Comparison of ENCODE assay signal across 26 cellular contexts in genomic region chr13:110372676-110373075, GRCh38.
DNase-seq lines count a peak whose midpoint lies in the region; ATAC-seq and TF ChIP-seq lines count a peak whose summit lies in the region.
"Had no signal": no experiment of that assay in that cellular context is flagged by ENCODE, and none has a peak within 500 bp of the region (broad histone marks: within the 10 kb centered on the region; RNA-seq: fewer than 3 reads in every experiment).

No MANE protein-coding gene starts in this region.

- H3K27me3 ChIP-seq in right atrium auricular region: no peaks in the 10 kb centered on the region
- no peaks in the 10 kb centered on the region for H3K27me3 ChIP-seq in right cardiac atrium (ENCODE audit: control insufficient read depth, insufficient read depth)
- no peaks in the 10 kb centered on the region for H3K27me3 ChIP-seq in sigmoid colon
- H3K27me3 ChIP-seq: cardiac muscle cell, upper lobe of left lung had no signal

- H3K4me3 ChIP-seq in right atrium auricular region (no peak overlapping the region), right cardiac atrium (ENCODE audit: low read length) (no peak overlapping the region), epithelial cell of proximal tubule (ENCODE audit: low read depth, low read length) (peak overlapping the region; percentile 7), sigmoid colon (no peak overlapping the region)
- H3K4me3 ChIP-seq: cardiac muscle cell, dorsolateral prefrontal cortex, mucosa of descending colon, upper lobe of left lung had no signal

- H3K9me3 ChIP-seq in right atrium auricular region (no peaks in the 10 kb centered on the region), right cardiac atrium (ENCODE audit: control insufficient read depth, low read length) (no peaks in the 10 kb centered on the region), sigmoid colon (no peaks in the 10 kb centered on the region)
- H3K9me3 ChIP-seq: mucosa of descending colon, upper lobe of left lung had no signal

- peaks cover 0 to 74% of the 10 kb centered on the region in 2 donors for H3K4me1 ChIP-seq in right atrium auricular region
- peaks cover 24% of the 10 kb centered on the region for H3K4me1 ChIP-seq in right cardiac atrium (ENCODE audit: control insufficient read depth, insufficient read depth, low read length)
- H3K4me1 ChIP-seq in sigmoid colon: peaks cover 0 to 79% (median 73%) of the 10 kb centered on the region in 4 donors

- intact Hi-C loops in right cardiac atrium (cut with DNase I): no loop called here
- intact Hi-C loops in sigmoid colon (cut with DNase I): no loop called here

- no peak for TF ChIP-seq CTCF in right atrium auricular region (IDR thresholded peaks at IDR 0.05)
- no peak for TF ChIP-seq CTCF in epithelial cell of proximal tubule (conservative IDR thresholded peaks at IDR 0.05; ENCODE audit: low read depth, low read length)
- TF ChIP-seq CTCF in sigmoid colon (IDR thresholded peaks at IDR 0.05): no peak

- TF ChIP-seq EP300 in sigmoid colon (IDR thresholded peaks at IDR 0.05): no peak

- no peak for TF ChIP-seq POLR2A in sigmoid colon (IDR thresholded peaks at IDR 0.05)

- DNase-seq in right atrium auricular region (ENCODE audit: low spot score): no peak
- DNase-seq in right cardiac atrium: no peak
- DNase-seq in epithelial cell of proximal tubule (ENCODE audit: low read depth): no peak
- DNase-seq in sigmoid colon: no peak
- no peak for DNase-seq in NCI-H526 (lab: John Stamatoyannopoulos, UW)
- no peak for DNase-seq in SHP77 (lab: John Stamatoyannopoulos, UW)
- DNase-seq: activated CD4-positive, alpha-beta T cell treated with anti-CD3 and anti-CD28 coated beads, Interleukin-2, amount 50 U/mL, for 1 hour; activated CD8-positive, alpha-beta memory T cell treated with anti-CD3 and anti-CD28 coated beads, Interleukin-2, amount 10 ng/mL, durations not matched to agents 7 days and 5 days; activated naive CD4-positive, alpha-beta T cell treated with anti-CD3 and anti-CD28 coated beads for 36 hours; amniotic stem cell; dorsolateral prefrontal cortex; EL; Kasumi-1; left ventricle myocardium superior; mucosa of descending colon; NCI-H2171 treated with DMSO at 0.1 percent for 48 hours; NCI-H526 treated with DMSO at 0.1 percent for 48 hours; stimulated activated naive CD8-positive, alpha-beta T cell treated with anti-CD3 and anti-CD28 coated beads, Interleukin-15, amount 100 ng/mL, for 72 hours; T-helper 9 cell; upper lobe of left lung had no signal

- H3K36me3 ChIP-seq in right atrium auricular region: no peaks in the 10 kb centered on the region
- H3K36me3 ChIP-seq in sigmoid colon: no peaks in the 10 kb centered on the region
- H3K36me3 ChIP-seq: cardiac muscle cell had no signal

- ATAC-seq in right cardiac atrium (no peak), HG03045 (IDR thresholded peaks at IDR 0.05; ENCODE audit: unreplicated experiment) (no peak), HG03139 (IDR thresholded peaks at IDR 0.05; ENCODE audit: unreplicated experiment) (no peak)
- ATAC-seq: activated CD8-positive, alpha-beta memory T cell treated with anti-CD3 and anti-CD28 coated beads, Interleukin-2, amount 10 ng/mL, durations not matched to agents 7 days and 5 days; HCT116; HepG2; mucosa of descending colon; stimulated activated naive CD8-positive, alpha-beta T cell treated with anti-CD3 and anti-CD28 coated beads, Interleukin-15, amount 100 ng/mL, for 72 hours had no signal

- H3K27ac ChIP-seq in right atrium auricular region (peak overlapping the region; percentile 26 to 29), right cardiac atrium (ENCODE audit: low read length) (no peak overlapping the region), sigmoid colon (peak overlapping the region; percentile 68 to 100 (median 84))
- H3K27ac ChIP-seq: cardiac muscle cell, RWPE1 had no signal
